Comparison of ENCODE assay signal across 7 cellular contexts in genomic region chr3:186821429-186822367, GRCh38. TPM values are rescaled to one million over a fixed set of nuclear protein-coding genes. Genes with fewer than 3 reads are reported as not detected.
A peak's percentile ranks its signal among the peaks of the same experiment; 100 is the strongest.
DNase-seq lines count a peak whose midpoint lies in the region; ATAC-seq, FAIRE-seq and TF ChIP-seq lines count a peak whose summit lies in the region.

No MANE protein-coding gene starts in this region.

- H3K27ac ChIP-seq in SK-N-MC (peak overlapping the region; percentile 5; the same call in 1 of the 2 replicates), psoas muscle (no peak overlapping the region)

- H3K36me3 ChIP-seq in SK-N-MC (ENCODE audit: insufficient read depth, low read length): no peaks in the 10 kb centered on the region
- no peaks in the 10 kb centered on the region for H3K36me3 ChIP-seq in psoas muscle (ENCODE audit: insufficient read depth in 1 of 2, low read depth in 1 of 2)

- H3K27me3 ChIP-seq in psoas muscle (ENCODE audit: insufficient read depth in 3 of 3, low read length in 2 of 3): peaks cover 0 to 28% (median 13%) of the 10 kb centered on the region in 3 donors

- H3K4me1 ChIP-seq in psoas muscle: no peaks in the 10 kb centered on the region

- H3K9ac ChIP-seq in SK-N-MC (ENCODE audit: insufficient read length): peak overlapping the region; percentile 71

- 44 to 46% (median 46%) methylated on average over 10 of the region's 10 CpGs for WGBS in psoas muscle, 3 donors

- no peaks in the 10 kb centered on the region for H3K9me3 ChIP-seq in SK-N-MC (ENCODE audit: low read depth, low read length)
- no peaks in the 10 kb centered on the region for H3K9me3 ChIP-seq in psoas muscle

- DNase-seq in M059J (ENCODE audit: low read depth) (peak; percentile 73), SK-N-MC (ENCODE audit: low read depth, low spot score) (peak; percentile 68), fibroblast of peridontal ligament (ENCODE audit: extremely low read depth) (peak; percentile 89), psoas muscle (no peak), COLO668 (lab: John Stamatoyannopoulos, UW; ENCODE audit: unreplicated experiment) (no peak)

- peak in 2 of 4 donors; percentile 42 to 63 for ATAC-seq in psoas muscle
- ATAC-seq in GM18907 (IDR thresholded peaks at IDR 0.05; ENCODE audit: unreplicated experiment): no peak

- FAIRE-seq in G401.6 (lab: Jason Lieb, UNC): peak; percentile 90

- peak; percentile 70 for TF ChIP-seq CTCF in psoas muscle (IDR thresholded peaks at IDR 0.05)

- intact Hi-C loops in psoas muscle (cut with DNase I): loop anchor here (2.0 to 5.0 kb wide), 2 partner anchors 204 to 207 kb away; no protein-coding TSS in a partner anchor

- H3K4me3 ChIP-seq in SK-N-MC: peak overlapping the region; percentile 70
- H3K4me3 ChIP-seq in psoas muscle: no peak overlapping the region

RNA-seq across cellular contexts. Expression of gene RFC4, which starts 15.4 kb away (rescaled TPM):
- 113 and 141 TPM in 2 replicates for total RNA-seq in M059J (2014; rRNA removed; shearing (Covaris generic))
- total RNA-seq in psoas muscle: 1 to 10 TPM; 3.4 to 8.1 (median 6.0) TPM
- 10 to 100 TPM; 10.3 to 20.6 (median 17.2) TPM for polyA plus RNA-seq in psoas muscle

RNA-seq across cellular contexts. Expression of gene ADIPOQ, which starts 20.8 kb away (rescaled TPM):
- total RNA-seq in M059J (2014; rRNA removed; shearing (Covaris generic)): not detected in 2 replicates
- 1 to 10 TPM in 2 of 4 donors, under 1 TPM in 2; 0.58 to 3.7 (median 1.4) TPM for total RNA-seq in psoas muscle
- 1 to 10 TPM; 1.3 to 9.3 (median 2.3) TPM for polyA plus RNA-seq in psoas muscle

RNA-seq across cellular contexts. Expression of gene EIF4A2, which starts 38.3 kb away (rescaled TPM):
- 508 and 726 TPM in 2 replicates for total RNA-seq in M059J (2014; rRNA removed; shearing (Covaris generic))
- total RNA-seq in psoas muscle: 100 to 1,000 TPM; 541 to 778 (median 587) TPM
- polyA plus RNA-seq in psoas muscle: 100 to 1,000 TPM; 397 to 570 (median 513) TPM

Comparison
In these comparisons a context has a peak if more than half of its experiments do, and no peak if none do; other contexts are left out.
1. DNase-seq: peak in M059J (single experiment), SK-N-MC (single experiment) and fibroblast of peridontal ligament (single experiment); none in psoas muscle (0 of 2) and COLO668 (single experiment).
2. RNA of gene RFC4, which starts 15.4 kb away (total RNA-seq): 113 to 141 TPM in M059J; 3.4 to 8.1 TPM in psoas muscle; every median in the first group is over 10 times any median in the second.